11 cellular contexts compared by ENCODE assay signal in genomic region chr5:154285661-154286408, GRCh38.
DNase-seq lines count a peak whose midpoint lies in the region; ATAC-seq and TF ChIP-seq lines count a peak whose summit lies in the region.
"Had no signal": no experiment of that assay in that cellular context is flagged by ENCODE, and none has a peak within 500 bp of the region (broad histone marks: within the 10 kb centered on the region; RNA-seq: fewer than 3 reads in every experiment).

No MANE protein-coding gene starts in this region.

- peaks cover 26% of the 10 kb centered on the region for H3K79me2 ChIP-seq in PC-3 (ENCODE audit: low read length)

- H3K9me3 ChIP-seq in PC-3 (ENCODE audit: low read length) (no peaks in the 10 kb centered on the region), endodermal cell (ENCODE audit: control insufficient read depth, low read length) (no peaks in the 10 kb centered on the region)
- H3K9me3 ChIP-seq: thoracic aorta had no signal

- H3K4me3 Mint-ChIP-seq in endodermal cell (no peak overlapping the region), osteocyte (ENCODE audit: unreplicated experiment) (no peak overlapping the region)
- H3K4me3 Mint-ChIP-seq in activated T-helper 1 cell treated with anti-CD3 and anti-CD28 coated beads, Interleukin-12 subunit alpha, Interleukin-12 subunit beta, Interleukin-2, Interleukin-4 antibody, amounts not matched to agents 30 ng/mL and 10 ng/mL and 1 ng/mL, durations not matched to agents 14 hours and 24 hours and 36 hours = no peak overlapping the region
- H3K4me3 Mint-ChIP-seq: activated naive CD8-positive, alpha-beta T cell treated with anti-CD3 and anti-CD28 coated beads, Interleukin-2, amount 10 ng/mL, durations not matched to agents 7 days and 5 days had no signal

- BruUV-seq in PC-3 (replicated peaks; lab: Mats Ljungman, UMichigan) = no TSS peak

- H3K4me3 ChIP-seq in PC-3 (ENCODE audit: low read length) (no peak overlapping the region), endodermal cell (ENCODE audit: low read length) (no peak overlapping the region)
- H3K4me3 ChIP-seq: thoracic aorta had no signal

- intact Hi-C loops in PC-3 (cut with micrococcal nuclease) = loop anchor here (2.0 to 10.0 kb wide), 6 partner anchors 27 to 211 kb away; partner anchors contain the start of gene GALNT10
- intact Hi-C loops in activated T-helper 1 cell treated with anti-CD3 and anti-CD28 coated beads, Interleukin-12 subunit alpha, Interleukin-12 subunit beta, Interleukin-2, Interleukin-4 antibody, amounts not matched to agents 30 ng/mL and 10 ng/mL and 1 ng/mL, durations not matched to agents 14 hours and 24 hours and 36 hours (cut with micrococcal nuclease) = no loop called here

- H3K9me3 Mint-ChIP-seq in endodermal cell (no peaks in the 10 kb centered on the region), osteocyte (ENCODE audit: unreplicated experiment) (no peaks in the 10 kb centered on the region)
- peaks cover 4% of the 10 kb centered on the region for H3K9me3 Mint-ChIP-seq in activated T-helper 1 cell treated with anti-CD3 and anti-CD28 coated beads, Interleukin-12 subunit alpha, Interleukin-12 subunit beta, Interleukin-2, Interleukin-4 antibody, amounts not matched to agents 30 ng/mL and 10 ng/mL and 1 ng/mL, durations not matched to agents 14 hours and 24 hours and 36 hours
- H3K9me3 Mint-ChIP-seq: activated naive CD8-positive, alpha-beta T cell treated with anti-CD3 and anti-CD28 coated beads, Interleukin-2, amount 10 ng/mL, durations not matched to agents 7 days and 5 days; IgD-negative memory B cell had no signal

- no peaks in the 10 kb centered on the region for H3K9me2 ChIP-seq in PC-3 (replicated peaks; ENCODE audit: low read length)

- H3K4me1 ChIP-seq in PC-3 (ENCODE audit: insufficient read depth, low read length) = peaks cover 53% of the 10 kb centered on the region
- H3K4me1 ChIP-seq in endodermal cell (ENCODE audit: control insufficient read depth, insufficient read depth, low read length) = peaks cover 26% of the 10 kb centered on the region

- H3K36me3 Mint-ChIP-seq in endodermal cell (ENCODE audit: low read depth) = no peaks in the 10 kb centered on the region
- H3K36me3 Mint-ChIP-seq in osteocyte (ENCODE audit: unreplicated experiment) = no peaks in the 10 kb centered on the region
- peaks cover 21% of the 10 kb centered on the region for H3K36me3 Mint-ChIP-seq in activated T-helper 1 cell treated with anti-CD3 and anti-CD28 coated beads, Interleukin-12 subunit alpha, Interleukin-12 subunit beta, Interleukin-2, Interleukin-4 antibody, amounts not matched to agents 30 ng/mL and 10 ng/mL and 1 ng/mL, durations not matched to agents 14 hours and 24 hours and 36 hours (ENCODE audit: low read depth)

- H3K4me1 Mint-ChIP-seq in endodermal cell (peaks cover 50% of the 10 kb centered on the region), osteocyte (ENCODE audit: unreplicated experiment) (peaks cover 51% of the 10 kb centered on the region)
- H3K4me1 Mint-ChIP-seq in activated T-helper 1 cell treated with anti-CD3 and anti-CD28 coated beads, Interleukin-12 subunit alpha, Interleukin-12 subunit beta, Interleukin-2, Interleukin-4 antibody, amounts not matched to agents 30 ng/mL and 10 ng/mL and 1 ng/mL, durations not matched to agents 14 hours and 24 hours and 36 hours (ENCODE audit: low read depth) = peaks cover 37% of the 10 kb centered on the region

- peak overlapping the region; percentile 90 for H3K4me2 ChIP-seq in PC-3 (ENCODE audit: low read length)

- no peaks in the 10 kb centered on the region for H4K20me1 ChIP-seq in PC-3 (ENCODE audit: low read length)

- CTCF ChIA-PET in PC-3 (lab: Charles Lee) = no interaction called here

- POLR2A ChIA-PET in PC-3 (lab: Charles Lee; ENCODE audit: unreplicated experiment) = no interaction called here

- no peak overlapping the region for H2AFZ ChIP-seq in PC-3 (ENCODE audit: low read length)

- H3K27me3 Mint-ChIP-seq in endodermal cell (ENCODE audit: insufficient read depth) = no peaks in the 10 kb centered on the region
- no peaks in the 10 kb centered on the region for H3K27me3 Mint-ChIP-seq in osteocyte (ENCODE audit: unreplicated experiment)
- H3K27me3 Mint-ChIP-seq in activated T-helper 1 cell treated with anti-CD3 and anti-CD28 coated beads, Interleukin-12 subunit alpha, Interleukin-12 subunit beta, Interleukin-2, Interleukin-4 antibody, amounts not matched to agents 30 ng/mL and 10 ng/mL and 1 ng/mL, durations not matched to agents 14 hours and 24 hours and 36 hours (ENCODE audit: insufficient read depth) = no peaks in the 10 kb centered on the region
- H3K27me3 Mint-ChIP-seq: activated naive CD8-positive, alpha-beta T cell treated with anti-CD3 and anti-CD28 coated beads, Interleukin-2, amount 10 ng/mL, durations not matched to agents 7 days and 5 days; IgD-negative memory B cell had no signal

- TF ChIP-seq CTCF in PC-3 (conservative IDR thresholded peaks at IDR 0.05; ENCODE audit: low read depth, low read length) = no peak
- TF ChIP-seq CTCF in endodermal cell (conservative IDR thresholded peaks at IDR 0.05) = no peak
- no peak for TF ChIP-seq CTCF in osteocyte (IDR thresholded peaks at IDR 0.05)

- ATAC-seq in PC-3 (peak; percentile 83), GM18858 (IDR thresholded peaks at IDR 0.05; ENCODE audit: unreplicated experiment) (no peak)

- H3K27me3 ChIP-seq in PC-3 (ENCODE audit: low read length) (no peaks in the 10 kb centered on the region), endodermal cell (ENCODE audit: control insufficient read depth, insufficient read depth, low read length, poor library complexity, severe bottlenecking) (no peaks in the 10 kb centered on the region)

- 65 to 83% methylated on average over 2 to 4 of the region's 4 CpGs for WGBS in endodermal cell (ENCODE audit: insufficient coverage in 1 of 2, insufficient read length in 1 of 2), 2 experiments

- H3K27ac Mint-ChIP-seq in endodermal cell (peak overlapping the region; percentile 85), osteocyte (ENCODE audit: unreplicated experiment) (peak overlapping the region; percentile 96)
- H3K27ac Mint-ChIP-seq in activated T-helper 1 cell treated with anti-CD3 and anti-CD28 coated beads, Interleukin-12 subunit alpha, Interleukin-12 subunit beta, Interleukin-2, Interleukin-4 antibody, amounts not matched to agents 30 ng/mL and 10 ng/mL and 1 ng/mL, durations not matched to agents 14 hours and 24 hours and 36 hours = no peak overlapping the region
- H3K27ac Mint-ChIP-seq: activated naive CD8-positive, alpha-beta T cell treated with anti-CD3 and anti-CD28 coated beads, Interleukin-2, amount 10 ng/mL, durations not matched to agents 7 days and 5 days had no signal

- no peaks in the 10 kb centered on the region for H3K36me3 ChIP-seq in PC-3 (ENCODE audit: low read depth, low read length)
- H3K36me3 ChIP-seq in endodermal cell (ENCODE audit: control insufficient read depth, insufficient read depth, low read length) = no peaks in the 10 kb centered on the region
- H3K36me3 ChIP-seq: thoracic aorta had no signal

- peaks cover 4% of the 10 kb centered on the region for H3F3A ChIP-seq in PC-3 (ENCODE audit: low read length, unreplicated experiment)

- H3K27ac ChIP-seq in PC-3 (ENCODE audit: low read length) (peak overlapping the region; percentile 80), endodermal cell (ENCODE audit: low read depth, low read length) (no peak overlapping the region)

- DNase-seq in ELF-1 (ENCODE audit: low read depth, low spot score) = peak; percentile 16
- peak; percentile 78 for DNase-seq in PC-3
- DNase-seq in endodermal cell = peak; percentile 53
- DNase-seq in osteocyte (ENCODE audit: extremely low spot score, unreplicated experiment) = peak; percentile 23
- DNase-seq in NCI-H2081 treated with DMSO at 0.1 percent for 48 hours (lab: John Stamatoyannopoulos, UW) = no peak
- no peak for DNase-seq in activated T-helper 1 cell treated with anti-CD3 and anti-CD28 coated beads, Interleukin-12 subunit alpha, Interleukin-12 subunit beta, Interleukin-2, Interleukin-4 antibody, amounts not matched to agents 30 ng/mL and 10 ng/mL and 1 ng/mL, durations not matched to agents 14 hours and 24 hours and 36 hours (ENCODE audit: low spot score)
- DNase-seq in amygdala (lab: John Stamatoyannopoulos, UW) = no peak
- DNase-seq: activated naive CD8-positive, alpha-beta T cell treated with anti-CD3 and anti-CD28 coated beads, Interleukin-2, amount 10 ng/mL, durations not matched to agents 7 days and 5 days had no signal

- H3K9ac ChIP-seq in PC-3 (ENCODE audit: low read length) = peak overlapping the region; percentile 50
- H3K9ac ChIP-seq in endodermal cell (ENCODE audit: extremely low read depth, low read length, poor library complexity, severe bottlenecking) = peak overlapping the region; percentile 85

Comparison
In these comparisons a context has a peak if more than half of its experiments do, and no peak if none do; other contexts are left out.
1. DNase-seq: peak in ELF-1 (single experiment), PC-3 (single experiment), endodermal cell (single experiment) and osteocyte (single experiment); none in NCI-H2081 treated with DMSO at 0.1 percent for 48 hours (single experiment), activated T-helper 1 cell treated with anti-CD3 and anti-CD28 coated beads, Interleukin-12 subunit alpha, Interleukin-12 subunit beta, Interleukin-2, Interleukin-4 antibody, amounts not matched to agents 30 ng/mL and 10 ng/mL and 1 ng/mL, durations not matched to agents 14 hours and 24 hours and 36 hours (single experiment) and amygdala (0 of 56).